In genomic region chr1:66253330-66253921, GRCh38 we compare ENCODE assay signal across 8 cellular contexts.
DNase-seq lines count a peak whose midpoint lies in the region; ATAC-seq and TF ChIP-seq lines count a peak whose summit lies in the region.

No MANE protein-coding gene starts in this region.

- in situ Hi-C loops in ACHN (cut with HindIII; ENCODE audit: low pct_ligation_motif_present, low pct_unique_long_range_greater_than_20kb, low sequenced_read_pairs) = no loop called here

- H3K79me2 ChIP-seq in Loucy (ENCODE audit: insufficient read depth, low read length) = no peaks in the 10 kb centered on the region

- no peak overlapping the region for H3K9ac ChIP-seq in Loucy (ENCODE audit: low read depth, low read length, poor library complexity, severe bottlenecking)

- no peak overlapping the region for H3K4me3 Mint-ChIP-seq in naive thymus-derived CD8-positive, alpha-beta T cell

- peak; percentile 65 for DNase-seq in ACHN
- DNase-seq in GM12865 (ENCODE audit: low read depth) = peak; percentile 72
- DNase-seq in HFF-Myc (ENCODE audit: extremely low read depth, low read depth) = peak; percentile 65
- peak; percentile 67 for DNase-seq in SK-N-DZ (ENCODE audit: low spot score)
- peak; percentile 78 for DNase-seq in epithelial cell of esophagus (ENCODE audit: low read depth)
- peak in 5 of 10 donors; percentile 6 to 57 (median 52) for DNase-seq in naive thymus-derived CD8-positive, alpha-beta T cell
- no peak for DNase-seq in stimulated activated CD4-positive, alpha-beta T cell treated with anti-CD3 and anti-CD28 coated beads, Interleukin-4, amount 100 ng/mL, for 24 hours

- peak; percentile 68 to 92 for ATAC-seq in naive thymus-derived CD8-positive, alpha-beta T cell

- H4K20me1 ChIP-seq in Loucy (ENCODE audit: insufficient read depth, low read length, poor library complexity, severe bottlenecking) = no peaks in the 10 kb centered on the region

- no peak overlapping the region for H3K4me2 ChIP-seq in Loucy (ENCODE audit: low read depth, low read length, poor library complexity, severe bottlenecking)

- no peaks in the 10 kb centered on the region for H3F3A ChIP-seq in Loucy (ENCODE audit: low read depth)

- no peak overlapping the region for H2AFZ ChIP-seq in Loucy (ENCODE audit: low read length)

- H3K36me3 ChIP-seq in Loucy (ENCODE audit: insufficient read depth, low read length) = no peaks in the 10 kb centered on the region

- H3K27me3 ChIP-seq in Loucy (ENCODE audit: insufficient read depth, low read length, poor library complexity, severe bottlenecking) = no peaks in the 10 kb centered on the region

- H3K9me2 ChIP-seq in Loucy (replicated peaks; ENCODE audit: low read depth, low read length) = no peaks in the 10 kb centered on the region

- H3K4me1 ChIP-seq in Loucy (ENCODE audit: insufficient read depth, low read length, poor library complexity, severe bottlenecking) = peaks cover 11% of the 10 kb centered on the region

- H3K27me3 Mint-ChIP-seq in naive thymus-derived CD8-positive, alpha-beta T cell = no peaks in the 10 kb centered on the region

- H3K27ac Mint-ChIP-seq in naive thymus-derived CD8-positive, alpha-beta T cell = peak overlapping the region in 2 of 10 donors; percentile 3 to 22

- no peak overlapping the region for H3K4me3 ChIP-seq in GM12865 (ENCODE audit: low read depth, low read length)
- no peak overlapping the region for H3K4me3 ChIP-seq in HFF-Myc (replicated peaks; ENCODE audit: low read depth, low read length)
- no peak overlapping the region for H3K4me3 ChIP-seq in Loucy (ENCODE audit: low read length, poor library complexity, severe bottlenecking)
- H3K4me3 ChIP-seq in epithelial cell of esophagus (ENCODE audit: low read length) = no peak overlapping the region

- no peaks in the 10 kb centered on the region for H3K36me3 Mint-ChIP-seq in naive thymus-derived CD8-positive, alpha-beta T cell

- peaks cover 8 to 20% (median 16%) of the 10 kb centered on the region in 4 donors for H3K4me1 Mint-ChIP-seq in naive thymus-derived CD8-positive, alpha-beta T cell

- TF ChIP-seq CTCF in GM12865 (IDR thresholded peaks at IDR 0.05; ENCODE audit: insufficient read depth, low read depth, low read length, missing control alignments) = peak; percentile 75
- TF ChIP-seq CTCF in HFF-Myc (IDR thresholded peaks at IDR 0.05; ENCODE audit: low read depth, low read length, missing control alignments) = peak; percentile 67
- peak; percentile 86 for TF ChIP-seq CTCF in Loucy (conservative IDR thresholded peaks at IDR 0.05; ENCODE audit: low read length)
- TF ChIP-seq CTCF in epithelial cell of esophagus (IDR thresholded peaks at IDR 0.05; ENCODE audit: insufficient read depth, low read depth, low read length, missing control alignments) = peak; percentile 79

- no peaks in the 10 kb centered on the region for H3K9me3 Mint-ChIP-seq in naive thymus-derived CD8-positive, alpha-beta T cell

- POLR2A ChIA-PET in naive thymus-derived CD8-positive, alpha-beta T cell (lab: Charles Lee) = interaction anchor here (3.1 kb wide), 1 partner anchor 193 kb away, joined by 20 read pairs; no protein-coding TSS in a partner anchor

- H3K9me3 ChIP-seq in Loucy (ENCODE audit: insufficient read depth, low read depth, low read length) = no peaks in the 10 kb centered on the region
